In the genomic region with DNA sequence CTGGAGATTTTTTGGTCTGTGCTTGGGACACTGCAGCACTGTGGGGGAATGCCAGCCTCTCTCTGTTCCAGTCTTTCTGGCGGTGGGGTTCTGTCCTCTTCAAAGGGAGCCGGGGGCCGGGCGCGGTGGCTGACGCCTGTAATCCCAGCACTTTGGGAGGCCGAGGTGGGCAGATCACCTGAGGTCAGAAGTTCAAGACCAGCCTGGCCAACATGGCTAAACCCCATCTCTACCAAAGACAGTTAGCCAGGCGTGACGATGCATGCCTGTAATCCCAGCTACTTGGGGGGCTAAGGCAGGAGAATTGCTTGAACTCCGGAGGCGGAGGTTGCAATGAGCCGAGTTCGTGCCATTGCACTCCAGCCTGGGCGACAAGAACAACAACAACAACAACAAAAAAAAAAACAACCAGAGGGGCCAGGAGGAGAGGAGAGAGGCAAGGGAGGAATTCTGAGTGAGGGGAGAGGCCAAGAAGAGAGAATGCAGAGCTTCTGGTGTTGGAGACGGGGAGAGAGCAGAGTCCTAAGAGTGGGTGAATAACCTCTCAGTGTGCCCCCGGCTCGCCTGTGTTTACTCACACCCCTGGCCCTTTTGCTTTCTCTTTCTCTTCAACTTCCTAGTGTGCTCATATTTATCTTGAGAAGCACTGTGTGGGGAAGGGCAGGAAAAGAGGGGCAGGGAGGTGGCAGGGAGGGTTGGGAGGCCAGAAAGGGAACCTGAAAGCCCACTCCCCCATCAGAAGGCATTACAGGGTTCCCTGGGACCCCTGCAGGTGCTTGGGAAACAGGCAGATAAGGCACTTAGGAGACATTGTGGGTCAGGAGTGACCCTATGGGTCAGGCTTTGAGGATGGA, we compare ENCODE assay signal across 1 cellular context.
TF ChIP-seq lines count a peak whose summit lies in the region.

No MANE protein-coding gene starts in this region.

TF ChIP-seq in SK-N-SH, 30 proteins besides CTCF, POLR2A, EP300 and RAD21 (continued from another document):
- TF ChIP-seq IRF3 (IDR thresholded peaks at IDR 0.05; ENCODE audit: low read depth, low read length) (no peak), YY1 (IDR thresholded peaks at IDR 0.05; ENCODE audit: low read depth) (no peak), RXRA (IDR thresholded peaks at IDR 0.05; ENCODE audit: borderline replicate concordance, low read depth) (no peak)
- TF ChIP-seq, protein P1, sequence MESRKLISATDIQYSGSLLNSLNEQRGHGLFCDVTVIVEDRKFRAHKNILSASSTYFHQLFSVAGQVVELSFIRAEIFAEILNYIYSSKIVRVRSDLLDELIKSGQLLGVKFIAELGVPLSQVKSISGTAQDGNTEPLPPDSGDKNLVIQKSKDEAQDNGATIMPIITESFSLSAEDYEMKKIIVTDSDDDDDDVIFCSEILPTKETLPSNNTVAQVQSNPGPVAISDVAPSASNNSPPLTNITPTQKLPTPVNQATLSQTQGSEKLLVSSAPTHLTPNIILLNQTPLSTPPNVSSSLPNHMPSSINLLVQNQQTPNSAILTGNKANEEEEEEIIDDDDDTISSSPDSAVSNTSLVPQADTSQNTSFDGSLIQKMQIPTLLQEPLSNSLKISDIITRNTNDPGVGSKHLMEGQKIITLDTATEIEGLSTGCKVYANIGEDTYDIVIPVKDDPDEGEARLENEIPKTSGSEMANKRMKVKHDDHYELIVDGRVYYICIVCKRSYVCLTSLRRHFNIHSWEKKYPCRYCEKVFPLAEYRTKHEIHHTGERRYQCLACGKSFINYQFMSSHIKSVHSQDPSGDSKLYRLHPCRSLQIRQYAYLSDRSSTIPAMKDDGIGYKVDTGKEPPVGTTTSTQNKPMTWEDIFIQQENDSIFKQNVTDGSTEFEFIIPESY (IDR thresholded peaks at IDR 0.05; ENCODE audit: borderline replicate concordance, low read depth), result no peak
